7 cellular contexts compared by ENCODE assay signal in the genomic region with DNA sequence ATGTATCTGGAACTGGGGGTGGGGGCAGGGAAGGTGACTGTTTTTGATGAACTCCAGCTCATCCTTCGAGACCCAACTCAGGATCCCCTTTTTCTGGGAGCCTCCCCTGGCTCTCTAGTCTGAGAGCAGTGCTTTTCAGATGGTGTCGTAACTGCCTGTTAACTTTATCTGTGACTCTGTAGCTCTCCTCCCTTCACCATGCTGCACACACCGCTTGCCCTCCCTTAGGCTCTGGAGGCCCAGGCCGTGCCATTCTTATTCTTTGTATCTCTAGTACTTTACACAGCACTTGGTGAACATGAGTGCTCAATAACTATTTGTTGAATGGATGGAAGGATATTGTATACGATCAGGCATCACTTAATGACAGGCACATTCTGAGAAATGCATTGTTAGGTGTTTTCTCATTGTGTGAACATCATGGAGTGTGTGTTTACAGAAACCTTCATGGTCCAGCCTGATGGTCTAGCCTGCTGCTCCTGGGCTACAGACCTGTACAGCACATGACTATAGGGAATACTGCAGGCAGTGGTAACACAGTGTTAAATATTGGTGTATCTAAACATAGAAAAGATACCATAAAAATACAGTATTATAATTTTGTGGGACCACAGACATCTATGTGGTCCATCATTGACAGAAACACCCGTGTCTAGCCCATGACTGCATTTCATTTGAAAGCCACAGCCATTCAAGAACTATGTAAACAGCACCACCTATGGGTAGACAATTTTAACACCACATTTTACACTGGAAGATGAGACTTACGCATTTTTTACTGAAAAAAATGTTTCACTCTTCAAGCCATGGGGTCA.
DNase-seq lines count a peak whose midpoint lies in the region; ATAC-seq and TF ChIP-seq lines count a peak whose summit lies in the region.

No MANE protein-coding gene starts in this region.

- no peak overlapping the region for H2AFZ ChIP-seq in DND-41 (ENCODE audit: low read depth, low read length)

- H3K27me3 Mint-ChIP-seq in nephron progenitor cell (ENCODE audit: low read depth, poor library complexity), result peaks cover 10% of the 10 kb centered on the region
- peaks cover 2% of the 10 kb centered on the region for H3K27me3 Mint-ChIP-seq in activated T-helper 2 cell treated with anti-CD3 and anti-CD28 coated beads, Interferon-gamma antibody, Interleukin-2, Interleukin-4, amounts not matched to agents 10 μg/mL and 5 μg/mL and 100 μg/mL, durations not matched to agents 14 hours and 24 hours and 36 hours (ENCODE audit: low read depth)

- no peaks in the 10 kb centered on the region for H3K4me1 ChIP-seq in DND-41 (ENCODE audit: insufficient read depth, low read length)

- H3K36me3 ChIP-seq in DND-41 (ENCODE audit: insufficient read depth, low read length), result no peaks in the 10 kb centered on the region

- TF ChIP-seq CTCF in DND-41 (IDR thresholded peaks at IDR 0.05; ENCODE audit: borderline replicate concordance, extremely low read depth, low read length, poor library complexity, severe bottlenecking), result peak; percentile 78
- TF ChIP-seq CTCF in nephron progenitor cell (IDR thresholded peaks at IDR 0.05), result peak; percentile 85

- H3K4me3 ChIP-seq in DND-41 (ENCODE audit: low read depth in 1 of 2, low read length in 2 of 2), result no peak overlapping the region

- no peak overlapping the region for H3K9ac ChIP-seq in DND-41 (ENCODE audit: low read depth, low read length)

- peak; percentile 86 for ATAC-seq in DND-41 (ENCODE audit: insufficient read depth, low read depth)
- peak; percentile 78 for ATAC-seq in GM21390 (IDR thresholded peaks at IDR 0.05; ENCODE audit: unreplicated experiment)
- peak; percentile 95 for ATAC-seq in SK-N-SH treated with all-trans-retinoic acid at 6 μM for 48 hours

- peaks cover 22% of the 10 kb centered on the region for H3K4me1 Mint-ChIP-seq in nephron progenitor cell
- no peaks in the 10 kb centered on the region for H3K4me1 Mint-ChIP-seq in activated T-helper 2 cell treated with anti-CD3 and anti-CD28 coated beads, Interferon-gamma antibody, Interleukin-2, Interleukin-4, amounts not matched to agents 10 μg/mL and 5 μg/mL and 100 μg/mL, durations not matched to agents 14 hours and 24 hours and 36 hours (ENCODE audit: low read depth)

- no peaks in the 10 kb centered on the region for H4K20me1 ChIP-seq in DND-41 (ENCODE audit: insufficient read depth, low read length)

- H3K27ac ChIP-seq in DND-41 (ENCODE audit: low read length), result no peak overlapping the region

- DNase-seq in DND-41 (peak; percentile 24), NCI-H1092 (lab: John Stamatoyannopoulos, UW) (peak; percentile 43), fibroblast of gingiva (ENCODE audit: low read depth) (peak; percentile 60), nephron progenitor cell (peak; percentile 32)
- DNase-seq in activated T-helper 2 cell treated with anti-CD3 and anti-CD28 coated beads, Interferon-gamma antibody, Interleukin-2, Interleukin-4, amounts not matched to agents 10 μg/mL and 5 μg/mL and 100 μg/mL, durations not matched to agents 14 hours and 24 hours and 36 hours (ENCODE audit: low spot score), result no peak

- no peaks in the 10 kb centered on the region for H3K9me3 Mint-ChIP-seq in nephron progenitor cell
- no peaks in the 10 kb centered on the region for H3K9me3 Mint-ChIP-seq in activated T-helper 2 cell treated with anti-CD3 and anti-CD28 coated beads, Interferon-gamma antibody, Interleukin-2, Interleukin-4, amounts not matched to agents 10 μg/mL and 5 μg/mL and 100 μg/mL, durations not matched to agents 14 hours and 24 hours and 36 hours

- H3K9me3 ChIP-seq in DND-41 (ENCODE audit: insufficient read depth, low read length, severe bottlenecking), result no peaks in the 10 kb centered on the region

- no peak overlapping the region for H3K27ac Mint-ChIP-seq in nephron progenitor cell
- H3K27ac Mint-ChIP-seq in activated T-helper 2 cell treated with anti-CD3 and anti-CD28 coated beads, Interferon-gamma antibody, Interleukin-2, Interleukin-4, amounts not matched to agents 10 μg/mL and 5 μg/mL and 100 μg/mL, durations not matched to agents 14 hours and 24 hours and 36 hours, result no peak overlapping the region

- no peak overlapping the region for H3K4me3 Mint-ChIP-seq in nephron progenitor cell
- H3K4me3 Mint-ChIP-seq in activated T-helper 2 cell treated with anti-CD3 and anti-CD28 coated beads, Interferon-gamma antibody, Interleukin-2, Interleukin-4, amounts not matched to agents 10 μg/mL and 5 μg/mL and 100 μg/mL, durations not matched to agents 14 hours and 24 hours and 36 hours (ENCODE audit: low read depth), result no peak overlapping the region

- no peak overlapping the region for H3K4me2 ChIP-seq in DND-41 (ENCODE audit: insufficient read depth, low read length)

- intact Hi-C loops in activated T-helper 2 cell treated with anti-CD3 and anti-CD28 coated beads, Interferon-gamma antibody, Interleukin-2, Interleukin-4, amounts not matched to agents 10 μg/mL and 5 μg/mL and 100 μg/mL, durations not matched to agents 14 hours and 24 hours and 36 hours (cut with micrococcal nuclease), result loop anchor here (1.0 kb wide), 1 partner anchor 155 kb away; no protein-coding TSS in a partner anchor

- peaks cover 23% of the 10 kb centered on the region for H3K27me3 ChIP-seq in DND-41 (ENCODE audit: insufficient read depth, low read length, poor library complexity)

- peaks cover 11% of the 10 kb centered on the region for H3K36me3 Mint-ChIP-seq in nephron progenitor cell (ENCODE audit: low read depth)
- H3K36me3 Mint-ChIP-seq in activated T-helper 2 cell treated with anti-CD3 and anti-CD28 coated beads, Interferon-gamma antibody, Interleukin-2, Interleukin-4, amounts not matched to agents 10 μg/mL and 5 μg/mL and 100 μg/mL, durations not matched to agents 14 hours and 24 hours and 36 hours (ENCODE audit: low read depth), result no peaks in the 10 kb centered on the region

- H3K79me2 ChIP-seq in DND-41 (ENCODE audit: insufficient read depth, low read length), result no peaks in the 10 kb centered on the region

TF ChIP-seq in SK-N-SH treated with all-trans-retinoic acid at 6 μM for 48 hours, 23 proteins besides CTCF, POLR2A, EP300 and RAD21 (continues in another document):
- no peak for TF ChIP-seq ISL1 (CRISPR knock-in tag; IDR thresholded peaks at IDR 0.05)
- TF ChIP-seq GLIS3 (CRISPR knock-in tag; IDR thresholded peaks at IDR 0.05), result no peak
- TF ChIP-seq ESRRG (CRISPR knock-in tag; IDR thresholded peaks at IDR 0.05), result no peak
- no peak for TF ChIP-seq TCF4 (CRISPR knock-in tag; IDR thresholded peaks at IDR 0.05; ENCODE audit: borderline replicate concordance)
- no peak for TF ChIP-seq ZNF565 (CRISPR knock-in tag; conservative IDR thresholded peaks at IDR 0.05; ENCODE audit: low read depth)
- no peak for TF ChIP-seq CSDC2 (CRISPR knock-in tag; IDR thresholded peaks at IDR 0.05)
- TF ChIP-seq, protein P1, sequence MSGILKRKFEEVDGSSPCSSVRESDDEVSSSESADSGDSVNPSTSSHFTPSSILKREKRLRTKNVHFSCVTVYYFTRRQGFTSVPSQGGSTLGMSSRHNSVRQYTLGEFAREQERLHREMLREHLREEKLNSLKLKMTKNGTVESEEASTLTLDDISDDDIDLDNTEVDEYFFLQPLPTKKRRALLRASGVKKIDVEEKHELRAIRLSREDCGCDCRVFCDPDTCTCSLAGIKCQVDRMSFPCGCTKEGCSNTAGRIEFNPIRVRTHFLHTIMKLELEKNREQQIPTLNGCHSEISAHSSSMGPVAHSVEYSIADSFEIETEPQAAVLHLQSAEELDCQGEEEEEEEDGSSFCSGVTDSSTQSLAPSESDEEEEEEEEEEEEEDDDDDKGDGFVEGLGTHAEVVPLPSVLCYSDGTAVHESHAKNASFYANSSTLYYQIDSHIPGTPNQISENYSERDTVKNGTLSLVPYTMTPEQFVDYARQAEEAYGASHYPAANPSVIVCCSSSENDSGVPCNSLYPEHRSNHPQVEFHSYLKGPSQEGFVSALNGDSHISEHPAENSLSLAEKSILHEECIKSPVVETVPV (CRISPR knock-in tag; IDR thresholded peaks at IDR 0.05), result no peak
- TF ChIP-seq SNAI2 (CRISPR knock-in tag; IDR thresholded peaks at IDR 0.05), result no peak
- no peak for TF ChIP-seq ZNF70 (CRISPR knock-in tag; IDR thresholded peaks at IDR 0.05)
- no peak for TF ChIP-seq BACH2 (CRISPR knock-in tag; IDR thresholded peaks at IDR 0.05; ENCODE audit: borderline replicate concordance)
- no peak for TF ChIP-seq PPARA (CRISPR knock-in tag; IDR thresholded peaks at IDR 0.05; ENCODE audit: borderline replicate concordance)
- TF ChIP-seq, protein P2, sequence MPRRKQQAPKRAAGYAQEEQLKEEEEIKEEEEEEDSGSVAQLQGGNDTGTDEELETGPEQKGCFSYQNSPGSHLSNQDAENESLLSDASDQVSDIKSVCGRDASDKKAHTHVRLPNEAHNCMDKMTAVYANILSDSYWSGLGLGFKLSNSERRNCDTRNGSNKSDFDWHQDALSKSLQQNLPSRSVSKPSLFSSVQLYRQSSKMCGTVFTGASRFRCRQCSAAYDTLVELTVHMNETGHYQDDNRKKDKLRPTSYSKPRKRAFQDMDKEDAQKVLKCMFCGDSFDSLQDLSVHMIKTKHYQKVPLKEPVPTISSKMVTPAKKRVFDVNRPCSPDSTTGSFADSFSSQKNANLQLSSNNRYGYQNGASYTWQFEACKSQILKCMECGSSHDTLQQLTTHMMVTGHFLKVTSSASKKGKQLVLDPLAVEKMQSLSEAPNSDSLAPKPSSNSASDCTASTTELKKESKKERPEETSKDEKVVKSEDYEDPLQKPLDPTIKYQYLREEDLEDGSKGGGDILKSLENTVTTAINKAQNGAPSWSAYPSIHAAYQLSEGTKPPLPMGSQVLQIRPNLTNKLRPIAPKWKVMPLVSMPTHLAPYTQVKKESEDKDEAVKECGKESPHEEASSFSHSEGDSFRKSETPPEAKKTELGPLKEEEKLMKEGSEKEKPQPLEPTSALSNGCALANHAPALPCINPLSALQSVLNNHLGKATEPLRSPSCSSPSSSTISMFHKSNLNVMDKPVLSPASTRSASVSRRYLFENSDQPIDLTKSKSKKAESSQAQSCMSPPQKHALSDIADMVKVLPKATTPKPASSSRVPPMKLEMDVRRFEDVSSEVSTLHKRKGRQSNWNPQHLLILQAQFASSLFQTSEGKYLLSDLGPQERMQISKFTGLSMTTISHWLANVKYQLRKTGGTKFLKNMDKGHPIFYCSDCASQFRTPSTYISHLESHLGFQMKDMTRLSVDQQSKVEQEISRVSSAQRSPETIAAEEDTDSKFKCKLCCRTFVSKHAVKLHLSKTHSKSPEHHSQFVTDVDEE (CRISPR knock-in tag; IDR thresholded peaks at IDR 0.05), result no peak
